Comparison of ENCODE assay signal across 10 cellular contexts in genomic region chr19:13866463-13867046, GRCh38. TPM values are rescaled to one million over a fixed set of nuclear protein-coding genes. Genes with fewer than 3 reads are reported as not detected.
DNase-seq lines count a peak whose midpoint lies in the region; ATAC-seq, FAIRE-seq and TF ChIP-seq lines count a peak whose summit lies in the region.
"Had no signal": no experiment of that assay in that cellular context is flagged by ENCODE, and none has a peak within 500 bp of the region (broad histone marks: within the 10 kb centered on the region; RNA-seq: fewer than 3 reads in every experiment).

No MANE protein-coding gene starts in this region.

- H2AK9ac ChIP-seq in IMR-90 (replicated peaks; ENCODE audit: low read depth, low read length, poor library complexity): peak overlapping the region; percentile 70

- peak overlapping the region in 6 of 10 donors; percentile 32 to 84 (median 66) for H3K27ac Mint-ChIP-seq in naive thymus-derived CD8-positive, alpha-beta T cell

- H3K9ac ChIP-seq in BLaER1: peak overlapping the region; percentile 80
- no peak overlapping the region; the same call in 1 of the 2 replicates for H3K9ac ChIP-seq in IMR-90 (ENCODE audit: low read depth, low read length)

- H3K4me1 ChIP-seq in BLaER1: peaks cover 49% of the 10 kb centered on the region
- peaks cover 10% of the 10 kb centered on the region for H3K4me1 ChIP-seq in IMR-90 (ENCODE audit: control insufficient read depth, insufficient read depth, low read length)

- POLR2A ChIA-PET in IMR-90 (lab: Charles Lee; ENCODE audit: unreplicated experiment): no interaction called here
- POLR2A ChIA-PET in naive thymus-derived CD8-positive, alpha-beta T cell (lab: Charles Lee): interaction anchor here (0.9 to 1.4 kb wide), 3 partner anchors 30 to 102 kb away, joined by 3 to 4 read pairs (median 3); partner anchors contain the start of gene MRI1

- peaks cover 11 to 31% of the 10 kb centered on the region in 2 experiments; a peak in 3 of 4 replicates for H3K79me1 ChIP-seq in IMR-90 (ENCODE audit: low read depth in 1 of 2, low read length in 2 of 2)

- DNase-seq in IMR-90 (no peak), choroid plexus epithelial cell (ENCODE audit: low read depth) (no peak), GM19239 (ENCODE audit: insufficient read length, low spot score) (no peak), hepatic stellate cell (ENCODE audit: low spot score) (no peak)
- DNase-seq in naive thymus-derived CD8-positive, alpha-beta T cell: peak in 1 of 10 donors; percentile 58

- peak overlapping the region; percentile 6; the same call in 1 of the 3 replicates for H2BK15ac ChIP-seq in IMR-90 (ENCODE audit: low read depth, low read length)

- H3K4ac ChIP-seq in IMR-90 (ENCODE audit: low read depth, low read length): peak overlapping the region; percentile 21

- H3K4me1 Mint-ChIP-seq in naive thymus-derived CD8-positive, alpha-beta T cell: peaks cover 25 to 48% (median 42%) of the 10 kb centered on the region in 4 donors

- no peak overlapping the region for H3K56ac ChIP-seq in IMR-90 (ENCODE audit: extremely low read depth, insufficient read depth, low read length)

- CTCF ChIA-PET in IMR-90 (lab: Yijun Ruan, JAX): no interaction called here

- 88% methylated on average over 11 of the region's 15 CpGs; no CpG with 5 or more reads in 1 of the 2 experiments for WGBS in IMR-90 (ENCODE audit: extremely low coverage in 2 of 2, insufficient read length in 1 of 2), 2 experiments

- in situ Hi-C loops in IMR-90 (cut with MboI; ENCODE audit: low sequenced_read_pairs): loop anchor here (10.0 to 25.0 kb wide), 2 partner anchors 272 to 579 kb away; no protein-coding TSS in a partner anchor

- H4K5ac ChIP-seq in IMR-90 (ENCODE audit: low read depth, low read length): peak overlapping the region; percentile 47; the same call in 1 of the 2 replicates

- no peak overlapping the region for H3K27ac ChIP-seq in BLaER1
- H3K27ac ChIP-seq in IMR-90 (ENCODE audit: insufficient read depth, low read length): no peak overlapping the region

- peak overlapping the region; percentile 89 for H2AFZ ChIP-seq in IMR-90 (replicated peaks; ENCODE audit: low read length, poor library complexity)

- H3K4me3 ChIP-seq in BLaER1 (peak overlapping the region; percentile 78), IMR-90 (ENCODE audit: insufficient read depth, low read depth, low read length) (peak overlapping the region; percentile 70), choroid plexus epithelial cell (ENCODE audit: low read depth, low read length) (peak overlapping the region; percentile 57)

- TF ChIP-seq RAD21 in IMR-90 (IDR thresholded peaks at IDR 0.05; ENCODE audit: low read length): no peak

- dilution Hi-C loops in IMR-90 (cut with HindIII; ENCODE audit: low sequenced_read_pairs, unreplicated experiment): no loop called here

- peak overlapping the region; percentile 19 for H3K23ac ChIP-seq in IMR-90 (ENCODE audit: low read depth, low read length)

- peak overlapping the region; percentile 55 to 90 (median 79) for H3K4me3 Mint-ChIP-seq in naive thymus-derived CD8-positive, alpha-beta T cell

- TF ChIP-seq POLR2A in IMR-90 (IDR thresholded peaks at IDR 0.05; ENCODE audit: low read depth, low read length): no peak

- H2BK20ac ChIP-seq in IMR-90 (ENCODE audit: low read depth, low read length): peak overlapping the region; percentile 38; the same call in 1 of the 2 replicates

- peaks cover 57% of the 10 kb centered on the region for H3K27me3 ChIP-seq in BLaER1
- H3K27me3 ChIP-seq in IMR-90 (ENCODE audit: control insufficient read depth, insufficient read depth, low read length): no peaks in the 10 kb centered on the region

- FAIRE-seq in GM19239 (lab: Jason Lieb, UNC): no peak
- FAIRE-seq: colon had no signal

- intact Hi-C loops in IMR-90 (cut with micrococcal nuclease): no loop called here

- H3K14ac ChIP-seq in IMR-90 (replicated peaks; ENCODE audit: low read depth, low read length): peak overlapping the region; percentile 4; the same call in 1 of the 2 replicates

- H4K8ac ChIP-seq in IMR-90 (ENCODE audit: low read depth in 2 of 2, low read length in 2 of 2): peak overlapping the region in 1 of 2 experiments; percentile 72; a peak in 3 of 4 replicates

- peak overlapping the region; percentile 11; the same call in 1 of the 2 replicates for H2BK120ac ChIP-seq in IMR-90 (ENCODE audit: low read depth, low read length)

- H3K9me3 ChIP-seq in BLaER1 (no peaks in the 10 kb centered on the region), IMR-90 (ENCODE audit: control insufficient read depth, insufficient read depth, low read length) (no peaks in the 10 kb centered on the region)

- H3K9me1 ChIP-seq in IMR-90 (ENCODE audit: insufficient read depth, low read length): peaks cover 11% of the 10 kb centered on the region

- H3K27me3 Mint-ChIP-seq in naive thymus-derived CD8-positive, alpha-beta T cell: peaks cover 8 to 35% (median 29%) of the 10 kb centered on the region in 5 donors

- H2BK5ac ChIP-seq in IMR-90 (ENCODE audit: low read depth, low read length, poor library complexity, severe bottlenecking): no peak overlapping the region

- ATAC-seq in IMR-90 (ENCODE audit: low read depth) (no peak), GM18502 (IDR thresholded peaks at IDR 0.05; ENCODE audit: poor library complexity, unreplicated experiment) (no peak), GM18511 (IDR thresholded peaks at IDR 0.05; ENCODE audit: unreplicated experiment) (no peak)
- no peak for ATAC-seq in naive thymus-derived CD8-positive, alpha-beta T cell

- peak overlapping the region; percentile 26; the same call in 1 of the 2 replicates for H4K91ac ChIP-seq in IMR-90 (ENCODE audit: insufficient read depth, low read depth, low read length)

- peak overlapping the region; percentile 95 for H2AK5ac ChIP-seq in IMR-90 (ENCODE audit: low read depth, low read length)

- no TSS peak for BruUV-seq in IMR-90 (replicated peaks; lab: Mats Ljungman, UMichigan)

- peak overlapping the region; percentile 39; the same call in 1 of the 2 replicates for H3K18ac ChIP-seq in IMR-90 (ENCODE audit: low read depth, low read length)

- H3K36me3 Mint-ChIP-seq in naive thymus-derived CD8-positive, alpha-beta T cell: peaks cover 0 to 4% (median 0%) of the 10 kb centered on the region in 3 donors

- no peaks in the 10 kb centered on the region for H3K9me3 Mint-ChIP-seq in naive thymus-derived CD8-positive, alpha-beta T cell

- TF ChIP-seq CTCF in IMR-90 (conservative IDR thresholded peaks at IDR 0.05; ENCODE audit: low read depth, low read length) (no peak), choroid plexus epithelial cell (conservative IDR thresholded peaks at IDR 0.05; ENCODE audit: low read depth, low read length) (no peak)

- H3K36me3 ChIP-seq in BLaER1: no peaks in the 10 kb centered on the region
- H3K36me3 ChIP-seq in IMR-90 (ENCODE audit: control insufficient read depth, insufficient read depth, low read length): no peaks in the 10 kb centered on the region

- H4K20me1 ChIP-seq in BLaER1 (no peaks in the 10 kb centered on the region), IMR-90 (ENCODE audit: insufficient read depth, low read length) (no peaks in the 10 kb centered on the region)

- H3K4me2 ChIP-seq in BLaER1 (peak overlapping the region; percentile 96), IMR-90 (ENCODE audit: low read depth, low read length) (peak overlapping the region; percentile 49)

TF ChIP-seq in IMR-90, 13 proteins besides CTCF, POLR2A, EP300 and RAD21 (continues in another document):
- TF ChIP-seq USF2 (IDR thresholded peaks at IDR 0.05; ENCODE audit: low read depth, low read length) (no peak), BHLHE40 (IDR thresholded peaks at IDR 0.05; ENCODE audit: low read depth, low read length) (no peak), CHD1 (IDR thresholded peaks at IDR 0.05; ENCODE audit: low read depth, low read length) (no peak), CEBPB (IDR thresholded peaks at IDR 0.05; ENCODE audit: low read depth, low read length) (no peak), NFE2L2 (IDR thresholded peaks at IDR 0.05; ENCODE audit: low read depth, low read length) (no peak), ELK1 (IDR thresholded peaks at IDR 0.05; ENCODE audit: borderline replicate concordance, low read depth, low read length) (no peak), SMC3 (IDR thresholded peaks at IDR 0.05; ENCODE audit: low read depth, low read length) (no peak)

RNA-seq across cellular contexts. Expression of gene NANOS3, which starts 10.4 kb away (rescaled TPM):
- not detected in 2 replicates for total RNA-seq in IMR-90 (2012; rRNA removed)
- 0.63 and 0.85 TPM in 2 replicates for polyA plus RNA-seq in IMR-90 (2012; rRNA removed)
- polyA plus RNA-seq in IMR-90 (2012; cell fraction: cytosol; rRNA removed): 0.36 and 0.53 TPM in 2 replicates
- polyA plus RNA-seq in IMR-90 (2012; cell fraction: nucleus; rRNA removed; ENCODE audit: low replicate concordance): 2.2 and 3.8 TPM in 2 replicates
- total RNA-seq in naive thymus-derived CD8-positive, alpha-beta T cell: not detected
- not detected for polyA plus RNA-seq in naive thymus-derived CD8-positive, alpha-beta T cell
- total RNA-seq: myocyte had no signal

RNA-seq across cellular contexts. Expression of gene BRME1, which starts 39.4 kb away (rescaled TPM):
- total RNA-seq in IMR-90 (2012; rRNA removed): 0.18 and 0.28 TPM in 2 replicates
- polyA plus RNA-seq in IMR-90 (2012; rRNA removed): 0.38 and 0.56 TPM in 2 replicates
- 0.03 and 0.48 TPM in 2 replicates for polyA plus RNA-seq in IMR-90 (2012; cell fraction: cytosol; rRNA removed)
- polyA plus RNA-seq in IMR-90 (2012; cell fraction: nucleus; rRNA removed; ENCODE audit: low replicate concordance): 0.92 and 1.6 TPM in 2 replicates
- 1 to 10 TPM; 3.0 to 3.7 TPM for total RNA-seq in naive thymus-derived CD8-positive, alpha-beta T cell
- under 1 TPM; 0.49 to 0.94 (median 0.76) TPM for polyA plus RNA-seq in naive thymus-derived CD8-positive, alpha-beta T cell

RNA-seq across cellular contexts. Expression of gene CC2D1A, which starts 39.4 kb away (rescaled TPM):
- total RNA-seq in IMR-90 (2012; rRNA removed): 3.9 and 4.1 TPM in 2 replicates
- polyA plus RNA-seq in IMR-90 (2012; rRNA removed): 12.4 and 14.7 TPM in 2 replicates
- 13.0 and 18.1 TPM in 2 replicates for polyA plus RNA-seq in IMR-90 (2012; cell fraction: cytosol; rRNA removed)
- 70.8 and 113 TPM in 2 replicates for polyA plus RNA-seq in IMR-90 (2012; cell fraction: nucleus; rRNA removed; ENCODE audit: low replicate concordance)
- total RNA-seq in naive thymus-derived CD8-positive, alpha-beta T cell: 10 to 100 TPM; 29.7 to 30.7 TPM
- 10 to 100 TPM in 1 of 3 donors, 1 to 10 TPM in 2; 4.3 to 10.5 (median 5.5) TPM for polyA plus RNA-seq in naive thymus-derived CD8-positive, alpha-beta T cell
